1 cellular context compared by ENCODE assay signal in genomic region chr22:43053176-43053575, GRCh38.
TF ChIP-seq lines count a peak whose summit lies in the region.

No MANE protein-coding gene starts in this region.

TF ChIP-seq in GM12878, 131 proteins besides CTCF, POLR2A, EP300 and RAD21:
- TF ChIP-seq ZNF592 (IDR thresholded peaks at IDR 0.05) = no peak
- no peak for TF ChIP-seq RAD51 (IDR thresholded peaks at IDR 0.05)
- no peak for TF ChIP-seq SREBF2 (IDR thresholded peaks at IDR 0.05; ENCODE audit: low read length)
- TF ChIP-seq NFYA (IDR thresholded peaks at IDR 0.05; ENCODE audit: borderline replicate concordance, low read depth, low read length) = no peak
- no peak for TF ChIP-seq YY1 (IDR thresholded peaks at IDR 0.05; ENCODE audit: low read depth, low read length)
- TF ChIP-seq ATF3 (IDR thresholded peaks at IDR 0.05; ENCODE audit: borderline replicate concordance, extremely low read depth, low read depth, low read length) = no peak
- TF ChIP-seq FOS (IDR thresholded peaks at IDR 0.05; ENCODE audit: borderline replicate concordance, extremely low read depth, insufficient read length) = no peak
- TF ChIP-seq IRF4 (IDR thresholded peaks at IDR 0.05; ENCODE audit: low read depth, low read length) = no peak
- no peak for TF ChIP-seq MEF2A (IDR thresholded peaks at IDR 0.05; ENCODE audit: insufficient read depth, low read depth, low read length)
- no peak for TF ChIP-seq ELK1 (IDR thresholded peaks at IDR 0.05; ENCODE audit: low read depth, low read length)
- TF ChIP-seq GATAD2B (conservative IDR thresholded peaks at IDR 0.05; ENCODE audit: low read depth) = no peak
- TF ChIP-seq PAX5 (IDR thresholded peaks at IDR 0.05; ENCODE audit: borderline replicate concordance, low read depth, low read length) = no peak
- no peak for TF ChIP-seq EGR1 (IDR thresholded peaks at IDR 0.05; ENCODE audit: borderline replicate concordance in 1 of 2, low read depth in 2 of 2, low read length in 2 of 2)
- TF ChIP-seq SKIL (IDR thresholded peaks at IDR 0.05; ENCODE audit: low read depth, poor library complexity, severe bottlenecking) = no peak
- no peak for TF ChIP-seq FOXK2 (IDR thresholded peaks at IDR 0.05)
- TF ChIP-seq E2F8 (IDR thresholded peaks at IDR 0.05; ENCODE audit: low read depth, partially characterized antibody) = no peak
- no peak for TF ChIP-seq MAX (IDR thresholded peaks at IDR 0.05; ENCODE audit: low read depth, low read length)
- TF ChIP-seq YBX1 (IDR thresholded peaks at IDR 0.05) = no peak
